34 cellular contexts compared by ENCODE assay signal in the genomic region with DNA sequence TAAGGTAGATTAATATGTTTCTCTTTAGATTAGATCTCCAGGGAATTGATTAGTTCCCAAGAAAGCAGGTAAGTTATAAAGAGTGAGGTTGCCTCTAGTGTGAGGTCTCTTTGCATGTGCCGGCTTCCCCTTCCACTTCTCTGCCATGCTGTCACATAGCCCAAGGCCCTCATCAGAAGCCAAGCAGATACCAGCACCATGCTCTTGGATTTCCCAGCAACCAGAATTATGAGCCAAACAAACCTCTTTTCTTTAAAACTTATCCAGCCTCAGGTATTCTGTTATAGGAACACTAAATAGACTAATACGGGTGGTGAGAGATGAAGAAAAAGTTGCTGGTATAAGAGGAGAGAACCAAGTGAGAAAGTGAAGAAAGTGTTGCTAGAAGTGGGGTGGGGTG.
"Had no signal": no experiment of that assay in that cellular context is flagged by ENCODE, and none has a peak within 500 bp of the region (broad histone marks: within the 10 kb centered on the region; RNA-seq: fewer than 3 reads in every experiment).

No MANE protein-coding gene starts in this region.

- H3K27ac ChIP-seq: KMS-11 had no signal

- H3K4me2 ChIP-seq: KMS-11 had no signal

- H3K27me3 ChIP-seq: MG63 had no signal

- H3K9me3 ChIP-seq: MG63 had no signal

- H3K9ac ChIP-seq: KMS-11 had no signal

- DNase-seq: Karpas-422, Kasumi-1, KG1, MG63, MM.1S, MV-4-11, NCI-H1048, NCI-H1092, NCI-H1092 treated with DMSO at 0.1 percent for 48 hours, NCI-H1105, NCI-H1105 treated with DMSO at 0.1 percent for 48 hours, NCI-H1417, NCI-H1417 treated with DMSO at 0.1 percent for 48 hours, NCI-H1436, NCI-H1436 treated with DMSO at 0.1 percent for 48 hours, NCI-H146, NCI-H1694, NCI-H1694 treated with DMSO at 0.1 percent for 48 hours, NCI-H187, NCI-H187 treated with DMSO at 0.1 percent for 48 hours, NCI-H2029, NCI-H2029 treated with DMSO at 0.1 percent for 48 hours, NCI-H2081, NCI-H2081 treated with DMSO at 0.1 percent for 48 hours, NCI-H2107, NCI-H2171, NCI-H2171 treated with DMSO at 0.1 percent for 48 hours, NCI-H2227 treated with DMSO at 0.1 percent for 48 hours, NCI-H226, NCI-H345, NCI-H446, NCI-H446 treated with DMSO at 0.1 percent for 48 hours, NCI-H510A had no signal

- H3K4me3 ChIP-seq: MG63 had no signal
